ENCODE assay signal across 1 cellular context in the genomic region with DNA sequence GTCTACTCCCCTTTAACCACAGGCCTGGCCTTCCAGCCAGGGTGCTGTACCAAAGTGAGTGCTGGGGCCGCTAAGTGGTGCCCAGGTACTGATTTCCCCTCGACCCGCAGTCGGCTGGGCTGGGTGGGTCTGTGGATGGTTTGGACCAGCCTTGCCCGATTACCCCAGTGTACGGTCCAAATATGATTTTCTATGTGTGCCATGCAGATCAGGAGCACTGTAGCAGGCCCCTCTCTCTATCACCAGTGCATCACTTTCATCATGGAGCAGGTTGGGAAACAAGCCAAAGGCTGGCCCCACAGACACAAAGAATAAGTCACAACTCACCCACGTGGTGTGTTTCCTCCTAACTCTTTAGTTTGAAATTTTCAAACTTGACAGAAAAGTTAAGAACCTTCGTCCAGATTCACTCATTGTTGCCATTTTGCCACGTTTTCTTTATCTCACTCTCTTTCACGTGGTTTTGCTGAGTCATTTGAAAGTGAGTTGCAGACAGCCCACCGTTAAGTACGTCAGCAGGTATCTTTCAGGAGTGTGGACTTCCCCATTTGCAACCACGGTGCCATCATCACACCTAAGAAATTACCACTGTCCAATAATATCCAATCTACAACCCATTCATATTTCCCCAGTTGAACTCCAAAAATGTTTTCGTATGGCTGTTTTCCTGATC.
A peak's percentile ranks its signal among the peaks of the same experiment; 100 is the strongest.
TF ChIP-seq lines count a peak whose summit lies in the region.

No MANE protein-coding gene starts in this region.

TF ChIP-seq in IMR-90, 13 proteins besides CTCF, POLR2A, EP300 and RAD21 (continued from another document):
- peak; percentile 46; the same call in 1 of the 2 replicates for TF ChIP-seq USF2 (IDR thresholded peaks at IDR 0.05; ENCODE audit: low read depth, low read length)
- no peak for TF ChIP-seq RFX5 (IDR thresholded peaks at IDR 0.05; ENCODE audit: low read depth, low read length)
- peak; percentile 94 for TF ChIP-seq NFE2L2 (IDR thresholded peaks at IDR 0.05; ENCODE audit: low read depth, low read length)
